ENCODE assay signal across 8 cellular contexts in the genomic region with DNA sequence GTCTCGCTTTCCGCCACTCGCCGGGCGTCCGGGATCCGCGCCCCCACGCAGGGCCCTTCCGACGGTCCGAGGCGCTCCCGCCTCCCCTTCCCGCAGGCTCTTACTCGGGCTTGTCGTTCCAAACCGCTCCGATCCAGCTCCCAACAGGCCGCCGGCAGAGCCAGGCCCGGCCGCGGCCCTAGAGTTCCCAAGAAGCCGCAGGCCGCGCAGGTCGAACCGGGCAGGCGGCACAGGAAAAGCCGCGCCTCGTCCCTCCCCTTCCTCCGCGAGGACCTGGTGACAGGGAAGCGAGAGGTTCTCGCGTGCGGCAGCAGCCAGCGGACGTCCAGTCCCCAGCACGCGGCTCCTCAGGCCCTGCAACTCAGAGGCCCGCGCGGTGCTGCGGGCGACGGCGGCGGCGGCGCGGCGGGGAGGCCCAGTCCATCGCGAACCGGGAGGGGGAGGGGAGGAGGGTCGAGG. TPM values are rescaled to one million over a fixed set of nuclear protein-coding genes. Genes with fewer than 3 reads are reported as not detected.
DNase-seq lines count a peak whose midpoint lies in the region; FAIRE-seq and TF ChIP-seq lines count a peak whose summit lies in the region.

No MANE protein-coding gene starts in this region.

- in situ Hi-C loops in GM13977 (cut with MboI; ENCODE audit: low pct_unique_long_range_greater_than_20kb, low sequenced_read_pairs, unreplicated experiment): no loop called here

- intact Hi-C loops in colonic mucosa (cut with DNase I): loop anchor here (10.0 kb wide), 1 partner anchor 147 kb away; no protein-coding TSS in a partner anchor

- H3K4me1 ChIP-seq in colonic mucosa (no peaks in the 10 kb centered on the region), mononuclear cell (ENCODE audit: insufficient read depth, low read length) (peaks cover 32% of the 10 kb centered on the region)

- no peaks in the 10 kb centered on the region for H3K27me3 ChIP-seq in colonic mucosa
- H3K27me3 ChIP-seq in mononuclear cell (ENCODE audit: insufficient read depth, low read length): no peaks in the 10 kb centered on the region

- H3K27ac ChIP-seq in colonic mucosa: peak overlapping the region; percentile 96

- DNase-seq in GM13977 (ENCODE audit: low spot score) (no peak), H54 (ENCODE audit: insufficient read length, low spot score) (no peak), NCI-H226 (peak; percentile 75), colonic mucosa (peak; percentile 95), NCI-H2196 (lab: John Stamatoyannopoulos, UW; ENCODE audit: unreplicated experiment) (no peak), T-helper 9 cell (no peak), epidermal melanocyte (ENCODE audit: insufficient read length, low spot score) (no peak)

- no peak for FAIRE-seq in H54 (lab: Jason Lieb, UNC)

- peak; percentile 2 for TF ChIP-seq CTCF in GM13977 (IDR thresholded peaks at IDR 0.05; ENCODE audit: extremely low read depth, insufficient read depth, missing control alignments)
- TF ChIP-seq CTCF in colonic mucosa (IDR thresholded peaks at IDR 0.05): no peak

- H3K4me3 ChIP-seq in colonic mucosa (peak overlapping the region; percentile 55), mononuclear cell (ENCODE audit: low read length) (peak overlapping the region; percentile 88)

- peak overlapping the region; percentile 93 to 99 for H3K9ac ChIP-seq in colonic mucosa (ENCODE audit: low read depth in 2 of 2, low read length in 2 of 2)

- no peaks in the 10 kb centered on the region for H3K36me3 ChIP-seq in colonic mucosa

- H3K9me3 ChIP-seq in colonic mucosa (no peaks in the 10 kb centered on the region), mononuclear cell (ENCODE audit: low read depth, low read length) (no peaks in the 10 kb centered on the region)

- peak; percentile 33; the same call in 1 of the 2 replicates for TF ChIP-seq POLR2A in H54 (IDR thresholded peaks at IDR 0.05; ENCODE audit: low read depth, low read length)

RNA-seq across cellular contexts. Expression of a gene that starts 0.3 kb away (rescaled TPM):
- total RNA-seq in colonic mucosa: 100 to 1,000 TPM; 113 to 148 TPM
- 236 TPM for total RNA-seq in mononuclear cell

Comparison
In these comparisons a context has a peak if more than half of its experiments do, and no peak if none do; other contexts are left out.
1. DNase-seq: peak in NCI-H226 (single experiment) and colonic mucosa (single experiment); none in GM13977 (single experiment), H54 (single experiment), NCI-H2196 (single experiment), T-helper 9 cell (single experiment) and epidermal melanocyte (single experiment).